ENCODE assay signal across 12 cellular contexts in the genomic region with DNA sequence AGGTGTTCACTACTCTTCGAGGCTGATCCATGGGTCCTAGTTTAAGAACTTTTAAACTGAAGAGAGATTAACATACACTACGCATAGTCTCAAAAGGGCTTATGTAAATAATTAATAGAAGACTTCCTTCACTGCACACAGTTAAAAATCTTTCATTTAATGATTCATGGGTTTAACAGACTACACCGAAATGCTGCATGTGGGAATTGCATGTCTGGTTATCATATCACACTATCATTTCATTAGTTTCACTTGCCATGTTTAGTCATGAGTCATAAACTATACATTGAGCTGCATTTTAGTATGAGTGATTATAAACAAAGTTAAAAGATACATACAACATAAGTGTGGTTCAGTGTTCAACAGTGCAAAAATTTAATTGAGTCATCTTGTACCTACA. TPM values are rescaled to one million over a fixed set of nuclear protein-coding genes. Genes with fewer than 3 reads are reported as not detected.
DNase-seq lines count a peak whose midpoint lies in the region; ATAC-seq, FAIRE-seq and TF ChIP-seq lines count a peak whose summit lies in the region.
"Had no signal": no experiment of that assay in that cellular context is flagged by ENCODE, and none has a peak within 500 bp of the region (broad histone marks: within the 10 kb centered on the region; RNA-seq: fewer than 3 reads in every experiment).

No MANE protein-coding gene starts in this region.

- intact Hi-C loops in ovary (cut with DNase I), result no loop called here

- H3K27ac Mint-ChIP-seq in astrocyte (ENCODE audit: unreplicated experiment), result no peak overlapping the region

- H3K9me3 Mint-ChIP-seq in astrocyte (ENCODE audit: unreplicated experiment), result no peaks in the 10 kb centered on the region

- H3K36me3 ChIP-seq in astrocyte (ENCODE audit: insufficient read depth, low read length), result peaks cover 15% of the 10 kb centered on the region
- no peaks in the 10 kb centered on the region for H3K36me3 ChIP-seq in ovary

- H3K4me3 ChIP-seq in astrocyte (ENCODE audit: insufficient read depth, low read depth, low read length), result no peak overlapping the region
- no peak overlapping the region for H3K4me3 ChIP-seq in ovary
- H3K4me3 ChIP-seq: sigmoid colon had no signal

- WGBS in ovary, 3 donors, result 93 to 96% (median 95%) methylated on average over 3 of the region's 3 CpGs

- no peak overlapping the region for H2AFZ ChIP-seq in astrocyte (ENCODE audit: low read depth, low read length)

- TF ChIP-seq EP300 in ovary (IDR thresholded peaks at IDR 0.05), result no peak

- peaks cover 26% of the 10 kb centered on the region for H3K79me2 ChIP-seq in astrocyte (ENCODE audit: insufficient read depth, low read length)

- FAIRE-seq in astrocyte (lab: Jason Lieb, UNC), result no peak
- FAIRE-seq: frontal cortex had no signal

- H3K9ac ChIP-seq in astrocyte (ENCODE audit: low read length), result no peak overlapping the region

- TF ChIP-seq CTCF in astrocyte (IDR thresholded peaks at IDR 0.05; ENCODE audit: insufficient read depth, low read depth, low read length) (no peak), ovary (IDR thresholded peaks at IDR 0.05) (no peak)

- DNase-seq in EH (ENCODE audit: low read depth) (peak; percentile 51), astrocyte (ENCODE audit: low read depth) (peak; percentile 14), ovary (no peak)
- no peak for DNase-seq in effector CD4-positive, alpha-beta T cell
- DNase-seq in stimulated activated CD4-positive, alpha-beta T cell treated with anti-CD3 and anti-CD28 coated beads, Interleukin-2, amount 100 ng/mL, for 24 hours, result no peak
- DNase-seq: DMS79, NCI-H1092 treated with DMSO at 0.1 percent for 48 hours, sigmoid colon had no signal

- no peak for TF ChIP-seq POLR2A in ovary (IDR thresholded peaks at IDR 0.05)

- H3K27me3 ChIP-seq in astrocyte (ENCODE audit: insufficient read depth, low read length) (no peaks in the 10 kb centered on the region), ovary (no peaks in the 10 kb centered on the region)
- H3K27me3 ChIP-seq: sigmoid colon had no signal

- H3K4me1 ChIP-seq in astrocyte (ENCODE audit: insufficient read depth, low read length) (peaks cover 8% of the 10 kb centered on the region), ovary (ENCODE audit: insufficient read depth) (no peaks in the 10 kb centered on the region)

- no peak overlapping the region for H3K4me3 Mint-ChIP-seq in astrocyte (ENCODE audit: unreplicated experiment)

- ATAC-seq in GM19438 (IDR thresholded peaks at IDR 0.05; ENCODE audit: low read depth, unreplicated experiment) (peak; percentile 87), HG03097 (IDR thresholded peaks at IDR 0.05; ENCODE audit: low FRiP score, unreplicated experiment) (peak; percentile 85), HG03039 (IDR thresholded peaks at IDR 0.05; ENCODE audit: unreplicated experiment) (no peak)

- H3K4me2 ChIP-seq in astrocyte (ENCODE audit: low read length), result no peak overlapping the region

- no peaks in the 10 kb centered on the region for H3K27me3 Mint-ChIP-seq in astrocyte (ENCODE audit: low read depth, unreplicated experiment)

- H3K9me3 ChIP-seq in astrocyte (ENCODE audit: insufficient read depth, low read depth, low read length) (no peaks in the 10 kb centered on the region), ovary (no peaks in the 10 kb centered on the region)
- H3K9me3 ChIP-seq: sigmoid colon had no signal

- H3K4me1 Mint-ChIP-seq in astrocyte (ENCODE audit: low read depth, unreplicated experiment), result peaks cover 23% of the 10 kb centered on the region

- H3K36me3 Mint-ChIP-seq in astrocyte (ENCODE audit: low read depth, unreplicated experiment), result peaks cover 11% of the 10 kb centered on the region

- H3K27ac ChIP-seq in astrocyte (ENCODE audit: low read depth, low read length) (no peak overlapping the region), ovary (no peak overlapping the region)

- no peaks in the 10 kb centered on the region for H4K20me1 ChIP-seq in astrocyte (ENCODE audit: insufficient read depth, low read length)

RNA-seq across cellular contexts. Expression of a gene that starts 31.2 kb away (rescaled TPM):
- total RNA-seq in astrocyte, result 189 and 194 TPM in 2 replicates
- 100 to 1,000 TPM in 1 of 7 donors, 10 to 100 TPM in 6; 71.2 to 141 (median 77.1) TPM for total RNA-seq in ovary
- polyA plus RNA-seq in ovary, result 10 to 100 TPM; 20.2 to 56.1 TPM

Comparison
In these comparisons a context has a peak if more than half of its experiments do, and no peak if none do; other contexts are left out.
1. DNase-seq: peak in EH (single experiment) and astrocyte (single experiment); none in effector CD4-positive, alpha-beta T cell (single experiment), stimulated activated CD4-positive, alpha-beta T cell treated with anti-CD3 and anti-CD28 coated beads, Interleukin-2, amount 100 ng/mL, for 24 hours (0 of 2) and ovary (0 of 5).